16 cellular contexts compared by ENCODE assay signal in the genomic region with DNA sequence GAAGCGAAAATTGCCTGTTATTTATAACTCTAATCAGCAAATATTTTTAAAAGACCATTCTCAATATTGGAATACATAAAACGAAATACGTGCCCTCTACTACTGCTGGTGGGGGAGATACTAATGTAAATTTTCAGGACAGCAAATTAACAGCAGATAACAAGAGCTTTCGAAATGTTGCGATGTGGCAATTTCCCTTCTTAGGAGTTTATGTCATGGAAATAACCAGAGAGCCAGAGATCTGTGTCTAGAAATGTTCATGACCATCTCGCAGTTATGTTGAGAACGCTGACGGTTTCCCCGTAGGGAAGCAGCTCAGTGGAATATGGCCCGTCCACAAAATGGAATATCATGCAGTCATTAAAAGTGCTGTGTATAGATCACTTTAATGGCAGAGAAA.
"Had no signal": no experiment of that assay in that cellular context is flagged by ENCODE, and none has a peak within 500 bp of the region (broad histone marks: within the 10 kb centered on the region; RNA-seq: fewer than 3 reads in every experiment).

No MANE protein-coding gene starts in this region.

- H3K27me3 ChIP-seq: colonic mucosa, neutrophil had no signal

- ATAC-seq: activated naive CD8-positive, alpha-beta T cell treated with anti-CD3 and anti-CD28 coated beads, Interleukin-2, amount 50 U/mL, for 24 hours; left colon; naive thymus-derived CD8-positive, alpha-beta T cell; stimulated activated naive CD8-positive, alpha-beta T cell treated with anti-CD3 and anti-CD28 coated beads, Interleukin-15, amount 100 ng/mL, for 72 hours had no signal

- H3K27ac ChIP-seq: colonic mucosa, neutrophil, thoracic aorta had no signal

- H3K36me3 ChIP-seq: colonic mucosa, thoracic aorta had no signal

- DNase-seq: activated CD4-positive, alpha-beta T cell treated with anti-CD3 and anti-CD28 coated beads for 4 hours; activated naive CD4-positive, alpha-beta T cell treated with Interleukin-2 at 50 U/mL for 16 hours; activated naive CD8-positive, alpha-beta T cell treated with anti-CD3 and anti-CD28 coated beads, Interleukin-2, amount 50 U/mL, for 24 hours; colonic mucosa; effector CD4-positive, alpha-beta T cell; glutamatergic neuron; immature natural killer cell; left colon; naive thymus-derived CD8-positive, alpha-beta T cell; retina; stimulated activated CD4-positive, alpha-beta T cell treated with anti-CD3 and anti-CD28 coated beads, Interleukin-15, amount 100 ng/mL, for 24 hours; stimulated activated CD4-positive, alpha-beta T cell treated with anti-CD3 and anti-CD28 coated beads, Interleukin-4, amount 100 ng/mL, for 4 hours; stimulated activated naive CD8-positive, alpha-beta T cell treated with anti-CD3 and anti-CD28 coated beads, Interleukin-15, amount 100 ng/mL, for 72 hours had no signal

- H3K4me1 ChIP-seq: colonic mucosa had no signal

- H3K4me3 ChIP-seq: colonic mucosa, lung, thoracic aorta had no signal

- H3K9me3 ChIP-seq: colonic mucosa, neutrophil had no signal
